Comparison of ENCODE assay signal across 27 cellular contexts in the genomic region with DNA sequence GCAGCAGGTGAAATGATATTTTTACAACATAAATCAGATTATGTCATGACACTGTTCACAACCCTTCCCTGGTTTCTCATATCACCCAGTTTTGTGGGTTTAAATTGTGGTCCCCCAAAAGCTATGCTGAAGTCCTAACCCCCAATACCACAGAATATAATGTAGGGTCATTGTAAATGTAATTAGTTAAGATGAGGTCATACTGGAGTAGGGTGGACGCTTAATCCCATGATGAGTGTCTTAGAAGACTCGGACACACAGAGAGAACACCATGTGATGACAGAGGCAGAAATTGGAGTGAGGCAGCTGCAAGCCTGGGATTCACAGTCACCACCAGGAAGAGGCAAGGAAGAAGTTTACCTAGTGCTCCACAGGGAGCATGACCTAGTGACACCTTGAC.
"Had no signal": no experiment of that assay in that cellular context is flagged by ENCODE, and none has a peak within 500 bp of the region (broad histone marks: within the 10 kb centered on the region; RNA-seq: fewer than 3 reads in every experiment).

No MANE protein-coding gene starts in this region.

- H3K4me1 ChIP-seq: neural progenitor cell, psoas muscle, spleen, suprapubic skin, testis, tibial artery, transverse colon, upper lobe of right lung, uterus had no signal

- H3K4me3 ChIP-seq: neural progenitor cell, ovary, psoas muscle, skin epidermis, smooth muscle cell, spleen, suprapubic skin, testis, tibial artery, transverse colon, upper lobe of right lung, uterus had no signal

- H3K79me2 ChIP-seq: parathyroid adenoma had no signal

- H3K36me3 ChIP-seq: neural progenitor cell, ovary, spleen, suprapubic skin, tibial artery, transverse colon, upper lobe of right lung, uterus had no signal

- H3K27ac ChIP-seq: neural progenitor cell, ovary, psoas muscle, skin epidermis, spleen, suprapubic skin, testis, tibial artery, transverse colon, upper lobe of right lung, uterus had no signal

- DNase-seq: natural killer cell; occipital lobe; ovary; psoas muscle; right cardiac atrium; spleen; stimulated activated CD4-positive, alpha-beta T cell treated with anti-CD3 and anti-CD28 coated beads, Interleukin-12 subunit alpha, Interleukin-12 subunit beta, amount 100 ng/mL, for 4 hours; stimulated activated CD4-positive, alpha-beta T cell treated with anti-CD3 and anti-CD28 coated beads, Interleukin-1b, Interleukin-23, amount 100 ng/mL, for 48 hours; stimulated activated CD4-positive, alpha-beta T cell treated with anti-CD3 and anti-CD28 coated beads, Interleukin-4, amount 100 ng/mL, for 1 hour; stimulated activated CD4-positive, alpha-beta T cell treated with anti-CD3 and anti-CD28 coated beads, Interleukin-4, amount 100 ng/mL, for 4 hours; stimulated activated CD8-positive, alpha-beta memory T cell treated with anti-CD3 and anti-CD28 coated beads, Interleukin-4, amount 100 ng/mL, for 48 hours; stimulated activated naive CD4-positive, alpha-beta T cell; stimulated activated naive CD8-positive, alpha-beta T cell treated with anti-CD3 and anti-CD28 coated beads, Interleukin-15, amount 100 ng/mL, for 72 hours; stimulated activated naive CD8-positive, alpha-beta T cell treated with anti-CD3 and anti-CD28 coated beads, Interleukin-15, Interleukin-2, amounts not matched to agents 100 U/mL and 50 U/mL, for 24 hours; substantia nigra; testis; tibial artery; transverse colon; upper lobe of right lung; uterus had no signal

- H3K9me3 ChIP-seq: ovary, psoas muscle, spleen, suprapubic skin, testis, tibial artery, transverse colon, upper lobe of right lung, uterus had no signal

- H3K27me3 ChIP-seq: neural progenitor cell, ovary, suprapubic skin, testis, transverse colon, upper lobe of right lung, uterus had no signal

- H3K9ac ChIP-seq: neural progenitor cell, parathyroid adenoma had no signal

- H2AFZ ChIP-seq: neural progenitor cell, parathyroid adenoma had no signal

- ATAC-seq: natural killer cell; psoas muscle; right cardiac atrium; sciatic nerve; stimulated activated memory B cell treated with anti-CD40 and anti-IgM and Interleukin-4, amounts not matched to agents 10 μg/mL and 1 μg/mL and 100 μg/mL, for 72 hours; stimulated activated naive CD8-positive, alpha-beta T cell treated with anti-CD3 and anti-CD28 coated beads, Interleukin-15, amount 100 ng/mL, for 72 hours; stimulated activated naive CD8-positive, alpha-beta T cell treated with anti-CD3 and anti-CD28 coated beads, Interleukin-15, Interleukin-2, amounts not matched to agents 100 U/mL and 50 U/mL, for 24 hours; upper lobe of right lung had no signal

- H3K4me2 ChIP-seq: neural progenitor cell, smooth muscle cell had no signal
